ENCODE assay signal across 23 cellular contexts in genomic region chr10:130935051-130935450, GRCh38.
DNase-seq lines count a peak whose midpoint lies in the region; ATAC-seq, FAIRE-seq and TF ChIP-seq lines count a peak whose summit lies in the region.
"Had no signal": no experiment of that assay in that cellular context is flagged by ENCODE, and none has a peak within 500 bp of the region (broad histone marks: within the 10 kb centered on the region; RNA-seq: fewer than 3 reads in every experiment).

No MANE protein-coding gene starts in this region.

- no peak overlapping the region for H3K4me3 Mint-ChIP-seq in CD8-positive, alpha-beta T cell
- H3K4me3 Mint-ChIP-seq: CD14-positive monocyte had no signal

- no peak overlapping the region for H3K4me3 ChIP-seq in right atrium auricular region
- H3K4me3 ChIP-seq in K562, result no peak overlapping the region
- H3K4me3 ChIP-seq in mesendoderm (ENCODE audit: low read length), result no peak overlapping the region
- H3K4me3 ChIP-seq in CD8-positive, alpha-beta T cell (ENCODE audit: low read depth, low read length), result no peak overlapping the region
- H3K4me3 ChIP-seq: ascending aorta, esophagus squamous epithelium, GM12878, GM23248, vagina had no signal

- no peak overlapping the region for H2BK5ac ChIP-seq in mesendoderm (ENCODE audit: low read length)

- peaks cover 12% of the 10 kb centered on the region for H3K27me3 Mint-ChIP-seq in CD8-positive, alpha-beta T cell (ENCODE audit: low read depth)

- no peak overlapping the region for H3K18ac ChIP-seq in mesendoderm (ENCODE audit: low read length)

- CTCF ChIA-PET in K562 (lab: Yijun Ruan, JAX; ENCODE audit: low intra/inter-chr PET ratio), result no interaction called here
- CTCF ChIA-PET in CD8-positive, alpha-beta T cell (lab: Charles Lee), result no interaction called here

- H4K20me1 ChIP-seq in K562 (replicated peaks; ENCODE audit: control insufficient read depth, insufficient read depth, low read length), result no peaks in the 10 kb centered on the region

- no peaks in the 10 kb centered on the region for H3K4me1 Mint-ChIP-seq in CD8-positive, alpha-beta T cell (ENCODE audit: low read depth)
- H3K4me1 Mint-ChIP-seq: CD14-positive monocyte had no signal

- WGBS in K562 (ENCODE audit: insufficient coverage, low coverage, missing lambda C conversion rate), result 0% methylated on average over 5 of the region's 6 CpGs
- WGBS in mesendoderm (ENCODE audit: extremely low coverage, insufficient coverage, low lambda C conversion rate), result no CpG with 5 or more reads among the region's 6 CpGs

- H4K5ac ChIP-seq in mesendoderm (ENCODE audit: low read length), result no peak overlapping the region

- no peak overlapping the region for H2AFZ ChIP-seq in K562 (ENCODE audit: low read depth, low read length)
- H2AFZ ChIP-seq: GM23248 had no signal

- no peak overlapping the region for H3K56ac ChIP-seq in mesendoderm (ENCODE audit: low read length)

- no peak for TF ChIP-seq RAD21 in K562 (CRISPR knock-in tag; conservative IDR thresholded peaks at IDR 0.05 in 1 of 2, IDR thresholded peaks at IDR 0.05 in 1 of 2)

- H3K23ac ChIP-seq in mesendoderm (ENCODE audit: low read length), result no peak overlapping the region

- H3K4me1 ChIP-seq in right atrium auricular region, result peaks cover 0 to 10% of the 10 kb centered on the region in 2 donors
- H3K4me1 ChIP-seq in K562 (replicated peaks in 1 of 2; ENCODE audit: control insufficient read depth in 2 of 2, insufficient read depth in 2 of 2, low read length in 2 of 2), result no peaks in the 10 kb centered on the region
- H3K4me1 ChIP-seq in mesendoderm (ENCODE audit: control insufficient read depth, low read depth, low read length), result peaks cover 14% of the 10 kb centered on the region
- no peaks in the 10 kb centered on the region for H3K4me1 ChIP-seq in CD8-positive, alpha-beta T cell (ENCODE audit: insufficient read depth, low read length)
- H3K4me1 ChIP-seq: ascending aorta, vagina had no signal

- H2AK5ac ChIP-seq in mesendoderm (ENCODE audit: low read length), result no peak overlapping the region

- no peaks in the 10 kb centered on the region for H3K9me3 Mint-ChIP-seq in CD8-positive, alpha-beta T cell
- H3K9me3 Mint-ChIP-seq: CD14-positive monocyte had no signal

- TF ChIP-seq CTCF in right atrium auricular region (IDR thresholded peaks at IDR 0.05) (no peak), K562 (IDR thresholded peaks at IDR 0.05 in 2 of 3, conservative IDR thresholded peaks at IDR 0.05 in 1 of 3; ENCODE audit: insufficient read depth in 2 of 3, low read depth in 1 of 3, low read length in 3 of 3) (no peak)
- TF ChIP-seq CTCF in CD8-positive, alpha-beta T cell (IDR thresholded peaks at IDR 0.05), result no peak

- H3K27ac ChIP-seq in right atrium auricular region (no peak overlapping the region), K562 (ENCODE audit: extremely low read depth, low read depth, low read length) (no peak overlapping the region), mesendoderm (ENCODE audit: low read depth, low read length) (peak overlapping the region; percentile 34)
- no peak overlapping the region for H3K27ac ChIP-seq in CD8-positive, alpha-beta T cell (ENCODE audit: low read depth, low read length)
- H3K27ac ChIP-seq: ascending aorta, esophagus squamous epithelium, GM23248, vagina had no signal

- H3K9me3 ChIP-seq in right atrium auricular region (no peaks in the 10 kb centered on the region), K562 (replicated peaks; ENCODE audit: control insufficient read depth, insufficient read depth, low read depth, low read length) (no peaks in the 10 kb centered on the region)
- no peaks in the 10 kb centered on the region for H3K9me3 ChIP-seq in CD8-positive, alpha-beta T cell (ENCODE audit: low read length)
- H3K9me3 ChIP-seq: ascending aorta, esophagus squamous epithelium, vagina had no signal

- no peak overlapping the region for H3K4ac ChIP-seq in mesendoderm (ENCODE audit: low read depth, low read length)

- BruUV-seq in K562 (replicated peaks; lab: Mats Ljungman, UMichigan), result no TSS peak

- H3K9me1 ChIP-seq in K562 (ENCODE audit: control insufficient read depth, insufficient read depth, low read length), result no peaks in the 10 kb centered on the region

- H3K79me2 ChIP-seq in K562 (ENCODE audit: control insufficient read depth, insufficient read depth, low read length) (no peaks in the 10 kb centered on the region), mesendoderm (ENCODE audit: control insufficient read depth, insufficient read depth, low read length) (no peaks in the 10 kb centered on the region)

- H3K9ac ChIP-seq in K562 (ENCODE audit: insufficient read depth in 1 of 2, low read depth in 2 of 2, low read length in 2 of 2) (no peak overlapping the region), mesendoderm (ENCODE audit: low read length) (no peak overlapping the region)
- H3K9ac ChIP-seq: GM23248 had no signal

- H3K4me2 ChIP-seq in K562 (ENCODE audit: insufficient read depth, low read length), result no peak overlapping the region
- H3K4me2 ChIP-seq in mesendoderm (ENCODE audit: low read length), result no peak overlapping the region

- in situ Hi-C loops in K562 (cut with MboI), result no loop called here

- intact Hi-C loops in left ventricle myocardium superior (cut with micrococcal nuclease) (no loop called here), K562 (cut with micrococcal nuclease) (no loop called here)
- intact Hi-C loops in CD8-positive, alpha-beta T cell (cut with DNase I, micrococcal nuclease), result no loop called here

- H3K36me3 Mint-ChIP-seq in CD8-positive, alpha-beta T cell, result no peaks in the 10 kb centered on the region
- H3K36me3 Mint-ChIP-seq: CD14-positive monocyte had no signal

- H2BK15ac ChIP-seq in mesendoderm (replicated peaks; ENCODE audit: low read depth), result no peak overlapping the region

- no peak overlapping the region for H2BK120ac ChIP-seq in mesendoderm (ENCODE audit: low read depth, low read length)

- no peak overlapping the region for H3K27ac Mint-ChIP-seq in CD8-positive, alpha-beta T cell
- H3K27ac Mint-ChIP-seq: CD14-positive monocyte had no signal

- ATAC-seq in left ventricle myocardium superior, result peak; percentile 59
- 0 out of 3 replicates have a peak, but pooled peaks have one; percentile 38 for ATAC-seq in K562
- no peak for ATAC-seq in CD8-positive, alpha-beta T cell
- no peak for ATAC-seq in GM21723 (IDR thresholded peaks at IDR 0.05; ENCODE audit: unreplicated experiment)
- ATAC-seq: GM12878 had no signal

- DNase-seq in left ventricle myocardium superior (no peak), right atrium auricular region (ENCODE audit: low spot score) (no peak), K562 (ENCODE audit: extremely low read depth in 1 of 4, low spot score in 3 of 4) (peak in 2 of 4 experiments; percentile 12 to 14), mesendoderm (peak; percentile 85), T1000 (lab: John Stamatoyannopoulos, UW) (no peak), NCI-H69 (lab: John Stamatoyannopoulos, UW) (no peak)
- no peak for DNase-seq in CD8-positive, alpha-beta T cell
- DNase-seq: activated CD4-positive, CD25-positive, alpha-beta regulatory T cell treated with anti-CD3 and anti-CD28 coated beads, Interleukin-2, amount 50 U/mL, for 72 hours; activated naive CD4-positive, alpha-beta T cell treated with anti-CD3 and anti-CD28 coated beads, Interleukin-2, amount 50 U/mL, for 16 hours; activated T-cell treated with anti-CD3 and anti-CD28 coated beads, Interleukin-2, amount 50 U/mL, for 48 hours; effector memory CD4-positive, alpha-beta T cell; esophagus squamous epithelium; GM23248; Kasumi-1; NCI-H1105; NCI-H2107; NCI-H524 treated with DMSO at 0.1 percent for 48 hours; stimulated activated CD8-positive, alpha-beta memory T cell treated with anti-CD3 and anti-CD28 coated beads, Interleukin-4, amount 100 ng/mL, for 48 hours had no signal

- POLR2A ChIA-PET in K562 (lab: Yijun Ruan, JAX), result no interaction called here
- POLR2A ChIA-PET in CD8-positive, alpha-beta T cell (lab: Charles Lee), result no interaction called here

- no peak for TF ChIP-seq POLR2A in K562 (conservative IDR thresholded peaks at IDR 0.05)

- no peak for FAIRE-seq in K562 (lab: Jason Lieb, UNC)
- FAIRE-seq: GM12878 had no signal

- no peak overlapping the region for H4K8ac ChIP-seq in mesendoderm (ENCODE audit: low read depth, low read length)

- no peak for TF ChIP-seq EP300 in K562 (IDR thresholded peaks at IDR 0.05; ENCODE audit: low read length)

- H3K27me3 ChIP-seq in right atrium auricular region, result no peaks in the 10 kb centered on the region
- H3K27me3 ChIP-seq in K562 (ENCODE audit: control insufficient read depth in 2 of 2, insufficient read depth in 2 of 2, low read length in 2 of 2), result peaks cover 0 to 4% of the 10 kb centered on the region in 2 experiments; a peak in 2 of 5 replicates
- no peaks in the 10 kb centered on the region for H3K27me3 ChIP-seq in mesendoderm (ENCODE audit: insufficient read depth, low read length, poor library complexity)
- H3K27me3 ChIP-seq in CD8-positive, alpha-beta T cell (ENCODE audit: insufficient read depth, low read length), result no peaks in the 10 kb centered on the region
- H3K27me3 ChIP-seq: ascending aorta, vagina had no signal

- no peaks in the 10 kb centered on the region for H3K79me1 ChIP-seq in mesendoderm (ENCODE audit: low read length)

- H3K36me3 ChIP-seq in right atrium auricular region (no peaks in the 10 kb centered on the region), K562 (ENCODE audit: control insufficient read depth, insufficient read depth, low read length) (no peaks in the 10 kb centered on the region), mesendoderm (ENCODE audit: control insufficient read depth, insufficient read depth, low read length) (no peaks in the 10 kb centered on the region)
- no peaks in the 10 kb centered on the region for H3K36me3 ChIP-seq in CD8-positive, alpha-beta T cell (ENCODE audit: insufficient read depth, low read length)
- H3K36me3 ChIP-seq: ascending aorta, esophagus squamous epithelium, vagina had no signal

TF ChIP-seq in K562, 482 proteins besides CTCF, POLR2A, EP300 and RAD21 (continues in another document):
- TF ChIP-seq SREBF2 (CRISPR knock-in tag; IDR thresholded peaks at IDR 0.05) (no peak), SIRT6 (IDR thresholded peaks at IDR 0.05; ENCODE audit: low read depth, low read length) (no peak), RBM17 (IDR thresholded peaks at IDR 0.05; ENCODE audit: borderline replicate concordance, low read depth, low read length) (no peak), ETS2 (tag; IDR thresholded peaks at IDR 0.05; ENCODE audit: borderline replicate concordance, poor library complexity, severe bottlenecking) (no peak)
- TF ChIP-seq, protein P1, sequence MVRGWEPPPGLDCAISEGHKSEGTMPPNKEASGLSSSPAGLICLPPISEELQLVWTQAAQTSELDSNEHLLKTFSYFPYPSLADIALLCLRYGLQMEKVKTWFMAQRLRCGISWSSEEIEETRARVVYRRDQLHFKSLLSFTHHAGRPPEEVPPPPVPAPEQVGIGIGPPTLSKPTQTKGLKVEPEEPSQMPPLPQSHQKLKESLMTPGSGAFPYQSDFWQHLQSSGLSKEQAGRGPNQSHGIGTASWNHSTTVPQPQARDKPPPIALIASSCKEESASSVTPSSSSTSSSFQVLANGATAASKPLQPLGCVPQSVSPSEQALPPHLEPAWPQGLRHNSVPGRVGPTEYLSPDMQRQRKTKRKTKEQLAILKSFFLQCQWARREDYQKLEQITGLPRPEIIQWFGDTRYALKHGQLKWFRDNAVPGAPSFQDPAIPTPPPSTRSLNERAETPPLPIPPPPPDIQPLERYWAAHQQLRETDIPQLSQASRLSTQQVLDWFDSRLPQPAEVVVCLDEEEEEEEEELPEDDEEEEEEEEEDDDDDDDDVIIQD (CRISPR knock-in tag; IDR thresholded peaks at IDR 0.05), result no peak

Comparison
In these comparisons a context has a peak if more than half of its experiments do, and no peak if none do; other contexts are left out.
1. ATAC-seq: peak in left ventricle myocardium superior (single experiment) and K562 (single experiment); none in CD8-positive, alpha-beta T cell (single experiment) and GM21723 (single experiment).